19 cellular contexts compared by ENCODE assay signal in the genomic region with DNA sequence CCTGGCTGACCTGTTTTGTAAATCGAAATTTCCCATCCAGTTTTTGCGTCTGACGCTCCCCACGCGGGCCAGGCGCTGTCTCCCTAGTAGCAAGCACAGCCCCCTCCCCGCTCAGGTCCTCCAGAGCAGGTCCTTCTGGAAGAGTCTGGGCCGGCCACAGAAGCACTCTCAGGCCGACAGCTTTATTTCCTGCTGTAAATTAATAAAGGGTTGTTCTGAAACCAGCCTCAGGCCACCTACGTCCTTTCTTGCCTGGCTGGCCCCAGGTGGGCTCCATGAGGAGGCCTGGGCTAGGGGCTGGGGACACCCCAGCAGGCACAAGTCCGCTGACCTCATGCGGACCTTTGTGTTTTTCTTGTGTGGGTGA. TPM values are rescaled to one million over a fixed set of nuclear protein-coding genes. Genes with fewer than 3 reads are reported as not detected.
DNase-seq lines count a peak whose midpoint lies in the region; ATAC-seq and TF ChIP-seq lines count a peak whose summit lies in the region.
"Had no signal": no experiment of that assay in that cellular context is flagged by ENCODE, and none has a peak within 500 bp of the region (broad histone marks: within the 10 kb centered on the region; RNA-seq: fewer than 3 reads in every experiment).

No MANE protein-coding gene starts in this region.

- H3K27ac ChIP-seq in smooth muscle cell (ENCODE audit: low read depth), result no peak overlapping the region
- H3K27ac ChIP-seq: ascending aorta, HL-60, KMS-11 had no signal

- ATAC-seq in Right ventricle myocardium superior (ENCODE audit: poor library complexity), result no peak
- no peak for ATAC-seq in omental fat pad (ENCODE audit: low FRiP score)
- ATAC-seq: activated T-helper 17 cell treated with anti-CD3 and anti-CD28 coated beads, Interleukin-2, amount 50 U/mL, for 72 hours; natural killer cell treated with Interleukin-12 subunit alpha and Interleukin-12 subunit beta and Interleukin-15 and Interleukin-18, amount 100 ng/mL, for 72 hours had no signal

- H3F3A ChIP-seq in smooth muscle cell (ENCODE audit: low read depth), result no peaks in the 10 kb centered on the region

- no peaks in the 10 kb centered on the region for H3K9me3 ChIP-seq in smooth muscle cell (replicated peaks; ENCODE audit: low read depth)
- H3K9me3 ChIP-seq: ascending aorta had no signal

- H3K9ac ChIP-seq in smooth muscle cell (ENCODE audit: low read depth), result no peak overlapping the region
- H3K9ac ChIP-seq: KMS-11 had no signal

- H3K9me3 Mint-ChIP-seq in activated CD4-positive, alpha-beta memory T cell treated with anti-CD3 and anti-CD28 coated beads for 36 hours, result no peaks in the 10 kb centered on the region
- no peaks in the 10 kb centered on the region for H3K9me3 Mint-ChIP-seq in activated CD4-positive, alpha-beta memory T cell treated with anti-CD3 and anti-CD28 coated beads, Interleukin-2, amount 10 ng/mL, durations not matched to agents 7 days and 5 days
- H3K9me3 Mint-ChIP-seq: activated T-helper 17 cell treated with anti-CD3 and anti-CD28 coated beads, Interleukin-2, amount 50 U/mL, for 72 hours; natural killer cell treated with Interleukin-12 subunit alpha and Interleukin-12 subunit beta and Interleukin-15 and Interleukin-18, amount 100 ng/mL, for 72 hours had no signal

- H3K4me3 Mint-ChIP-seq in activated CD4-positive, alpha-beta memory T cell treated with anti-CD3 and anti-CD28 coated beads for 36 hours, result no peak overlapping the region
- no peak overlapping the region for H3K4me3 Mint-ChIP-seq in activated CD4-positive, alpha-beta memory T cell treated with anti-CD3 and anti-CD28 coated beads, Interleukin-2, amount 10 ng/mL, durations not matched to agents 7 days and 5 days
- H3K4me3 Mint-ChIP-seq: activated T-helper 17 cell treated with anti-CD3 and anti-CD28 coated beads, Interleukin-2, amount 50 U/mL, for 72 hours; CD4-positive, alpha-beta memory T cell; natural killer cell treated with Interleukin-12 subunit alpha and Interleukin-12 subunit beta and Interleukin-15 and Interleukin-18, amount 100 ng/mL, for 72 hours had no signal

- H3K27me3 ChIP-seq in smooth muscle cell (ENCODE audit: low read depth), result peaks cover 18% of the 10 kb centered on the region
- H3K27me3 ChIP-seq: ascending aorta had no signal

- no peak overlapping the region for H3K4me2 ChIP-seq in smooth muscle cell
- H3K4me2 ChIP-seq: KMS-11 had no signal

- no peaks in the 10 kb centered on the region for H3K79me2 ChIP-seq in smooth muscle cell (ENCODE audit: low read depth)

- CTCF ChIA-PET in activated CD4-positive, alpha-beta memory T cell treated with anti-CD3 and anti-CD28 coated beads for 36 hours (lab: Charles Lee), result no interaction called here
- CTCF ChIA-PET in activated CD4-positive, alpha-beta memory T cell treated with anti-CD3 and anti-CD28 coated beads, Interleukin-2, amount 10 ng/mL, durations not matched to agents 7 days and 5 days (lab: Charles Lee), result no interaction called here

- peaks cover 22% of the 10 kb centered on the region for H3K27me3 Mint-ChIP-seq in activated CD4-positive, alpha-beta memory T cell treated with anti-CD3 and anti-CD28 coated beads for 36 hours
- peaks cover 27% of the 10 kb centered on the region for H3K27me3 Mint-ChIP-seq in activated CD4-positive, alpha-beta memory T cell treated with anti-CD3 and anti-CD28 coated beads, Interleukin-2, amount 10 ng/mL, durations not matched to agents 7 days and 5 days

- no peaks in the 10 kb centered on the region for H3K36me3 ChIP-seq in smooth muscle cell (ENCODE audit: low read depth)
- H3K36me3 ChIP-seq: ascending aorta had no signal

- POLR2A ChIA-PET in activated CD4-positive, alpha-beta memory T cell treated with anti-CD3 and anti-CD28 coated beads for 36 hours (lab: Charles Lee), result no interaction called here
- POLR2A ChIA-PET in activated CD4-positive, alpha-beta memory T cell treated with anti-CD3 and anti-CD28 coated beads, Interleukin-2, amount 10 ng/mL, durations not matched to agents 7 days and 5 days (lab: Charles Lee), result no interaction called here

- H3K4me1 Mint-ChIP-seq in activated CD4-positive, alpha-beta memory T cell treated with anti-CD3 and anti-CD28 coated beads for 36 hours (ENCODE audit: low read depth), result no peaks in the 10 kb centered on the region
- no peaks in the 10 kb centered on the region for H3K4me1 Mint-ChIP-seq in activated CD4-positive, alpha-beta memory T cell treated with anti-CD3 and anti-CD28 coated beads, Interleukin-2, amount 10 ng/mL, durations not matched to agents 7 days and 5 days
- H3K4me1 Mint-ChIP-seq: activated T-helper 17 cell treated with anti-CD3 and anti-CD28 coated beads, Interleukin-2, amount 50 U/mL, for 72 hours; CD4-positive, alpha-beta memory T cell had no signal

- intact Hi-C loops in activated CD4-positive, alpha-beta memory T cell treated with anti-CD3 and anti-CD28 coated beads for 36 hours (cut with micrococcal nuclease), result no loop called here
- intact Hi-C loops in Right ventricle myocardium superior (cut with DNase I), result no loop called here

- H3K4me1 ChIP-seq in smooth muscle cell (ENCODE audit: low read depth), result no peaks in the 10 kb centered on the region

- no peaks in the 10 kb centered on the region for H4K20me1 ChIP-seq in smooth muscle cell (ENCODE audit: low read depth)

- 79% methylated on average over 12 of the region's 12 CpGs for WGBS in smooth muscle cell (ENCODE audit: low lambda C conversion rate)

- TF ChIP-seq CTCF in omental fat pad (IDR thresholded peaks at IDR 0.05), result no peak
- no peak for TF ChIP-seq CTCF in smooth muscle cell (IDR thresholded peaks at IDR 0.05; ENCODE audit: borderline replicate concordance, insufficient read depth, poor library complexity, severe bottlenecking)

- DNase-seq in activated CD4-positive, alpha-beta memory T cell treated with anti-CD3 and anti-CD28 coated beads for 36 hours, result peak; percentile 3
- no peak for DNase-seq in activated CD4-positive, alpha-beta memory T cell treated with anti-CD3 and anti-CD28 coated beads, Interleukin-2, amount 10 ng/mL, durations not matched to agents 7 days and 5 days
- DNase-seq in Right ventricle myocardium superior (peak; percentile 40), omental fat pad (ENCODE audit: low spot score) (peak; percentile 5), ureter (ENCODE audit: low spot score) (peak; percentile 44), NCI-H524 (lab: John Stamatoyannopoulos, UW) (no peak), hypothalamus (lab: John Stamatoyannopoulos, UW) (no peak), smooth muscle cell (lab: John Stamatoyannopoulos, UW; ENCODE audit: unreplicated experiment) (no peak)
- DNase-seq: activated CD4-positive, alpha-beta T cell treated with anti-CD3 and anti-CD28 coated beads, Interleukin-2, amount 50 U/mL, for 1 hour; hippocampal formation; NCI-H1105 treated with DMSO at 0.1 percent for 48 hours; NK-92 treated with Interleukin-12 subunit alpha and Interleukin-12 subunit beta, amount 100 ng/mL, for 24 hours; stimulated activated naive CD4-positive, alpha-beta T cell treated with Interleukin-2 at 50 U/mL for 16 hours had no signal

- H3K36me3 Mint-ChIP-seq in activated CD4-positive, alpha-beta memory T cell treated with anti-CD3 and anti-CD28 coated beads for 36 hours, result no peaks in the 10 kb centered on the region
- H3K36me3 Mint-ChIP-seq in activated CD4-positive, alpha-beta memory T cell treated with anti-CD3 and anti-CD28 coated beads, Interleukin-2, amount 10 ng/mL, durations not matched to agents 7 days and 5 days (ENCODE audit: low read depth), result no peaks in the 10 kb centered on the region
- H3K36me3 Mint-ChIP-seq: CD4-positive, alpha-beta memory T cell; natural killer cell treated with Interleukin-12 subunit alpha and Interleukin-12 subunit beta and Interleukin-15 and Interleukin-18, amount 100 ng/mL, for 72 hours had no signal

- H3K4me3 ChIP-seq in smooth muscle cell, result no peak overlapping the region
- H3K4me3 ChIP-seq: ascending aorta had no signal

- no peak overlapping the region for H3K27ac Mint-ChIP-seq in activated CD4-positive, alpha-beta memory T cell treated with anti-CD3 and anti-CD28 coated beads for 36 hours
- H3K27ac Mint-ChIP-seq in activated CD4-positive, alpha-beta memory T cell treated with anti-CD3 and anti-CD28 coated beads, Interleukin-2, amount 10 ng/mL, durations not matched to agents 7 days and 5 days, result no peak overlapping the region
- H3K27ac Mint-ChIP-seq: activated T-helper 17 cell treated with anti-CD3 and anti-CD28 coated beads, Interleukin-2, amount 50 U/mL, for 72 hours; natural killer cell treated with Interleukin-12 subunit alpha and Interleukin-12 subunit beta and Interleukin-15 and Interleukin-18, amount 100 ng/mL, for 72 hours had no signal

- no peak overlapping the region for H2AFZ ChIP-seq in smooth muscle cell (ENCODE audit: low read depth)

RNA-seq across cellular contexts. Expression of a gene that starts 35.2 kb away (rescaled TPM):
- under 1 TPM; 0.46 to 0.76 TPM for total RNA-seq in activated CD4-positive, alpha-beta memory T cell treated with anti-CD3 and anti-CD28 coated beads for 36 hours
- total RNA-seq in activated CD4-positive, alpha-beta memory T cell treated with anti-CD3 and anti-CD28 coated beads, Interleukin-2, amount 10 ng/mL, durations not matched to agents 7 days and 5 days, result under 1 TPM in 1 of 2 experiments, not detected in 1; 0.10 TPM
- total RNA-seq in Right ventricle myocardium superior (87.2 TPM), omental fat pad (under 1 TPM in 1 of 4 donors, not detected in 3; 0.48 TPM), ureter (not detected), smooth muscle cell (not detected in 2 replicates)
- polyA plus RNA-seq in smooth muscle cell, result not detected in 2 replicates
- total RNA-seq: CD4-positive, alpha-beta memory T cell had no signal
- polyA plus RNA-seq: CD4-positive, alpha-beta memory T cell had no signal

Comparison
In these comparisons a context has a peak if more than half of its experiments do, and no peak if none do; other contexts are left out.
1. DNase-seq: peak in activated CD4-positive, alpha-beta memory T cell treated with anti-CD3 and anti-CD28 coated beads for 36 hours (single experiment), Right ventricle myocardium superior (single experiment), omental fat pad (single experiment) and ureter (single experiment); none in activated CD4-positive, alpha-beta memory T cell treated with anti-CD3 and anti-CD28 coated beads, Interleukin-2, amount 10 ng/mL, durations not matched to agents 7 days and 5 days (single experiment), NCI-H524 (0 of 2), hypothalamus (0 of 51) and smooth muscle cell (single experiment).
2. RNA of a gene that starts 35.2 kb away (total RNA-seq): 87.2 TPM in Right ventricle myocardium superior (single experiment); 0.46 to 0.76 TPM in activated CD4-positive, alpha-beta memory T cell treated with anti-CD3 and anti-CD28 coated beads for 36 hours, not detected in ureter (single experiment), 0.48 TPM in omental fat pad, 0.10 TPM in activated CD4-positive, alpha-beta memory T cell treated with anti-CD3 and anti-CD28 coated beads, Interleukin-2, amount 10 ng/mL, durations not matched to agents 7 days and 5 days and not detected in smooth muscle cell; every median in the first group is over 10 times any median in the second.